In genomic region chr17:32928527-32929287, GRCh38 we compare ENCODE assay signal across 9 cellular contexts. TPM values are rescaled to one million over a fixed set of nuclear protein-coding genes. Genes with fewer than 3 reads are reported as not detected.
DNase-seq lines count a peak whose midpoint lies in the region; FAIRE-seq and TF ChIP-seq lines count a peak whose summit lies in the region.
"Had no signal": no experiment of that assay in that cellular context is flagged by ENCODE, and none has a peak within 500 bp of the region (broad histone marks: within the 10 kb centered on the region; RNA-seq: fewer than 3 reads in every experiment).

No MANE protein-coding gene starts in this region.

- no peak for FAIRE-seq in keratinocyte (lab: Jason Lieb, UNC)

- H3K36me3 Mint-ChIP-seq in activated T-helper 1 cell treated with anti-CD3 and anti-CD28 coated beads, Interleukin-12 subunit alpha, Interleukin-12 subunit beta, Interleukin-2, Interleukin-4 antibody, amounts not matched to agents 30 ng/mL and 10 ng/mL and 1 ng/mL, durations not matched to agents 14 hours and 24 hours and 36 hours (ENCODE audit: low read depth) = no peaks in the 10 kb centered on the region
- H3K36me3 Mint-ChIP-seq: activated naive CD8-positive, alpha-beta T cell treated with anti-CD3 and anti-CD28 coated beads, Interleukin-2, amount 10 ng/mL, durations not matched to agents 7 days and 5 days had no signal

- intact Hi-C loops in activated T-helper 1 cell treated with anti-CD3 and anti-CD28 coated beads, Interleukin-12 subunit alpha, Interleukin-12 subunit beta, Interleukin-2, Interleukin-4 antibody, amounts not matched to agents 30 ng/mL and 10 ng/mL and 1 ng/mL, durations not matched to agents 14 hours and 24 hours and 36 hours (cut with micrococcal nuclease) = no loop called here

- H3K36me3 ChIP-seq in HUES64 (ENCODE audit: insufficient read depth, low read length) (peaks cover 24% of the 10 kb centered on the region), brain microvascular endothelial cell (replicated peaks) (peaks cover 15% of the 10 kb centered on the region), keratinocyte (ENCODE audit: control insufficient read depth in 2 of 2, extremely low read depth in 1 of 2, insufficient read depth in 2 of 2, low read length in 2 of 2) (peaks cover 2 to 5% of the 10 kb centered on the region in 2 experiments)

- H3K27me3 ChIP-seq in HUES64 (ENCODE audit: insufficient read depth, low read length) = peaks cover 11% of the 10 kb centered on the region; the same call in 1 of the 2 replicates
- H3K27me3 ChIP-seq in brain microvascular endothelial cell (replicated peaks) = no peaks in the 10 kb centered on the region
- no peaks in the 10 kb centered on the region for H3K27me3 ChIP-seq in keratinocyte (ENCODE audit: control insufficient read depth, extremely low read depth, insufficient read depth, low read length)

- TF ChIP-seq CTCF in brain microvascular endothelial cell (IDR thresholded peaks at IDR 0.05; ENCODE audit: low read depth, low read length, missing control alignments) (no peak), keratinocyte (optimal IDR thresholded peaks at IDR 0.05 in 1 of 3, IDR thresholded peaks at IDR 0.05 in 1 of 3, conservative IDR thresholded peaks at IDR 0.05 in 1 of 3; ENCODE audit: extremely low read depth in 1 of 3, insufficient read depth in 2 of 3, low read length in 3 of 3) (no peak)

- H3K9me3 Mint-ChIP-seq in activated T-helper 1 cell treated with anti-CD3 and anti-CD28 coated beads, Interleukin-12 subunit alpha, Interleukin-12 subunit beta, Interleukin-2, Interleukin-4 antibody, amounts not matched to agents 30 ng/mL and 10 ng/mL and 1 ng/mL, durations not matched to agents 14 hours and 24 hours and 36 hours = no peaks in the 10 kb centered on the region
- H3K9me3 Mint-ChIP-seq: activated naive CD8-positive, alpha-beta T cell treated with anti-CD3 and anti-CD28 coated beads, Interleukin-2, amount 10 ng/mL, durations not matched to agents 7 days and 5 days had no signal

- no peaks in the 10 kb centered on the region for H3K9me1 ChIP-seq in keratinocyte (ENCODE audit: control insufficient read depth, extremely low read depth, insufficient read depth, low read length)

- peaks cover 12% of the 10 kb centered on the region for H3K4me1 ChIP-seq in HUES64 (ENCODE audit: insufficient read depth, low read length)
- peaks cover 20% of the 10 kb centered on the region for H3K4me1 ChIP-seq in keratinocyte (ENCODE audit: control insufficient read depth, extremely low read depth, insufficient read depth, low read length)

- peaks cover 41% of the 10 kb centered on the region for H3K27me3 Mint-ChIP-seq in activated T-helper 1 cell treated with anti-CD3 and anti-CD28 coated beads, Interleukin-12 subunit alpha, Interleukin-12 subunit beta, Interleukin-2, Interleukin-4 antibody, amounts not matched to agents 30 ng/mL and 10 ng/mL and 1 ng/mL, durations not matched to agents 14 hours and 24 hours and 36 hours (ENCODE audit: insufficient read depth)

- no peaks in the 10 kb centered on the region for H3K4me1 Mint-ChIP-seq in activated T-helper 1 cell treated with anti-CD3 and anti-CD28 coated beads, Interleukin-12 subunit alpha, Interleukin-12 subunit beta, Interleukin-2, Interleukin-4 antibody, amounts not matched to agents 30 ng/mL and 10 ng/mL and 1 ng/mL, durations not matched to agents 14 hours and 24 hours and 36 hours (ENCODE audit: low read depth)
- H3K4me1 Mint-ChIP-seq: activated naive CD8-positive, alpha-beta T cell treated with anti-CD3 and anti-CD28 coated beads, Interleukin-2, amount 10 ng/mL, durations not matched to agents 7 days and 5 days had no signal

- H3K4me3 Mint-ChIP-seq in activated T-helper 1 cell treated with anti-CD3 and anti-CD28 coated beads, Interleukin-12 subunit alpha, Interleukin-12 subunit beta, Interleukin-2, Interleukin-4 antibody, amounts not matched to agents 30 ng/mL and 10 ng/mL and 1 ng/mL, durations not matched to agents 14 hours and 24 hours and 36 hours = no peak overlapping the region
- H3K4me3 Mint-ChIP-seq: activated naive CD8-positive, alpha-beta T cell treated with anti-CD3 and anti-CD28 coated beads, Interleukin-2, amount 10 ng/mL, durations not matched to agents 7 days and 5 days had no signal

- H3K4me3 ChIP-seq in HUES64 (ENCODE audit: low read length) (peak overlapping the region; percentile 60), brain microvascular endothelial cell (ENCODE audit: low read depth, low read length) (peak overlapping the region; percentile 69), keratinocyte (ENCODE audit: control insufficient read depth in 2 of 3, extremely low read depth in 1 of 3, insufficient read depth in 2 of 3, low read depth in 1 of 3, low read length in 3 of 3) (peak overlapping the region; percentile 49 to 70 (median 63))

- in situ Hi-C loops in brain microvascular endothelial cell (cut with HindIII; ENCODE audit: low pct_ligation_motif_present, low sequenced_read_pairs) = no loop called here

- peak overlapping the region; percentile 84 for H3K4me2 ChIP-seq in keratinocyte (ENCODE audit: control insufficient read depth, extremely low read depth, insufficient read depth, low read depth, low read length)

- WGBS in HUES64 = 28% methylated on average over 16 of the region's 16 CpGs

- H3K27ac ChIP-seq in HUES64 (ENCODE audit: low read depth, low read length) (peak overlapping the region; percentile 21; the same call in 1 of the 2 replicates), brain microvascular endothelial cell (peak overlapping the region; percentile 31), keratinocyte (ENCODE audit: control insufficient read depth, insufficient read depth, low read length) (no peak overlapping the region), substantia nigra (ENCODE audit: low read depth, low read length, poor library complexity, severe bottlenecking) (peak overlapping the region; percentile 98)

- H2AFZ ChIP-seq in keratinocyte (ENCODE audit: control insufficient read depth, low read length) = peak overlapping the region; percentile 88

- dilution Hi-C loops in keratinocyte (cut with MboI; ENCODE audit: extremely low pct_ligation_motif_present, low sequenced_read_pairs) = no loop called here

- H3K79me2 ChIP-seq in keratinocyte (ENCODE audit: control insufficient read depth, insufficient read depth, low read length) = no peaks in the 10 kb centered on the region

- DNase-seq in brain microvascular endothelial cell (no peak), keratinocyte (ENCODE audit: low read depth, low spot score) (no peak), substantia nigra (lab: John Stamatoyannopoulos, UW) (no peak), NCI-H2196 treated with DMSO at 0.1 percent for 48 hours (lab: John Stamatoyannopoulos, UW; ENCODE audit: unreplicated experiment) (no peak)
- no peak for DNase-seq in stimulated activated CD4-positive, alpha-beta T cell treated with anti-CD3 and anti-CD28 coated beads, Interleukin-4, amount 100 ng/mL, for 24 hours
- no peak for DNase-seq in activated T-helper 1 cell treated with anti-CD3 and anti-CD28 coated beads, Interleukin-12 subunit alpha, Interleukin-12 subunit beta, Interleukin-2, Interleukin-4 antibody, amounts not matched to agents 30 ng/mL and 10 ng/mL and 1 ng/mL, durations not matched to agents 14 hours and 24 hours and 36 hours (ENCODE audit: low spot score)
- DNase-seq in stimulated activated CD4-positive, alpha-beta T cell treated with anti-CD3 and anti-CD28 coated beads, Interleukin-2, amount 100 ng/mL, for 24 hours = no peak

- H4K20me1 ChIP-seq in keratinocyte (ENCODE audit: control insufficient read depth, extremely low read depth, insufficient read depth, low read length) = no peaks in the 10 kb centered on the region

- no peaks in the 10 kb centered on the region for H3K9me3 ChIP-seq in HUES64 (ENCODE audit: insufficient read depth, low read depth, low read length)
- H3K9me3 ChIP-seq in keratinocyte (ENCODE audit: control insufficient read depth, low read depth, low read length) = no peaks in the 10 kb centered on the region

- H3K27ac Mint-ChIP-seq in activated T-helper 1 cell treated with anti-CD3 and anti-CD28 coated beads, Interleukin-12 subunit alpha, Interleukin-12 subunit beta, Interleukin-2, Interleukin-4 antibody, amounts not matched to agents 30 ng/mL and 10 ng/mL and 1 ng/mL, durations not matched to agents 14 hours and 24 hours and 36 hours = no peak overlapping the region
- H3K27ac Mint-ChIP-seq: activated naive CD8-positive, alpha-beta T cell treated with anti-CD3 and anti-CD28 coated beads, Interleukin-2, amount 10 ng/mL, durations not matched to agents 7 days and 5 days had no signal

- H3K9ac ChIP-seq in HUES64 (ENCODE audit: low read depth, low read length) (peak overlapping the region; percentile 85), keratinocyte (ENCODE audit: control insufficient read depth, extremely low read depth, insufficient read depth, low read length) (peak overlapping the region; percentile 76)

RNA-seq across cellular contexts. Expression of gene TMEM98, which starts 0.8 kb away (rescaled TPM):
- 84.3 TPM for polyA plus RNA-seq in HUES64 (2013, experiment 1 of 2)
- 91.4 TPM for polyA plus RNA-seq in HUES64 (2013, experiment 2 of 2)
- polyA plus RNA-seq in keratinocyte = 66.8 to 93.6 TPM (median 83.4 TPM) in 3 replicates
- polyA plus RNA-seq in keratinocyte (2011; ENCODE audit: low read depth) = 3.9 TPM
- 71.3 and 96.3 TPM in 2 replicates for polyA plus RNA-seq in keratinocyte (2011; cell fraction: cytosol; rRNA removed)
- 82.1 and 100 TPM in 2 replicates for polyA plus RNA-seq in keratinocyte (2011; cell fraction: nucleus; rRNA removed)
- polyA plus RNA-seq in keratinocyte (2012; ENCODE audit: low replicate concordance) = 10.9 and 43.1 TPM in 2 replicates
- 55.1 to 118 TPM (median 103 TPM) in 3 replicates for polyA minus RNA-seq in keratinocyte
- 71.7 TPM for polyA minus RNA-seq in keratinocyte (2011; cell fraction: cytosol; rRNA and poly(A)+ RNA removed)
- polyA minus RNA-seq in keratinocyte (2011; cell fraction: nucleus; rRNA and poly(A)+ RNA removed) = 26.1 and 46.0 TPM in 2 replicates
- total RNA-seq in activated T-helper 1 cell treated with anti-CD3 and anti-CD28 coated beads, Interleukin-12 subunit alpha, Interleukin-12 subunit beta, Interleukin-2, Interleukin-4 antibody, amounts not matched to agents 30 ng/mL and 10 ng/mL and 1 ng/mL, durations not matched to agents 14 hours and 24 hours and 36 hours = 0.57 and 1.0 TPM in 2 replicates
- total RNA-seq: activated naive CD8-positive, alpha-beta T cell treated with anti-CD3 and anti-CD28 coated beads, Interleukin-2, amount 10 ng/mL, durations not matched to agents 7 days and 5 days had no signal

RNA-seq across cellular contexts. Expression of gene MYO1D, which starts 51.8 kb away (rescaled TPM):
- 14.0 TPM for polyA plus RNA-seq in HUES64 (2013, experiment 1 of 2)
- polyA plus RNA-seq in HUES64 (2013, experiment 2 of 2) = 11.7 TPM
- 29.9 to 51.2 TPM (median 33.7 TPM) in 3 replicates for polyA plus RNA-seq in keratinocyte
- 42.4 TPM for polyA plus RNA-seq in keratinocyte (2011; ENCODE audit: low read depth)
- polyA plus RNA-seq in keratinocyte (2011; cell fraction: cytosol; rRNA removed) = 40.7 and 67.2 TPM in 2 replicates
- polyA plus RNA-seq in keratinocyte (2011; cell fraction: nucleus; rRNA removed) = 61.5 and 70.9 TPM in 2 replicates
- polyA plus RNA-seq in keratinocyte (2012; ENCODE audit: low replicate concordance) = 35.7 and 37.8 TPM in 2 replicates
- 58.4 to 79.1 TPM (median 69.4 TPM) in 3 replicates for polyA minus RNA-seq in keratinocyte
- 53.9 TPM for polyA minus RNA-seq in keratinocyte (2011; cell fraction: cytosol; rRNA and poly(A)+ RNA removed)
- polyA minus RNA-seq in keratinocyte (2011; cell fraction: nucleus; rRNA and poly(A)+ RNA removed) = 68.4 and 110 TPM in 2 replicates
- 12.1 and 13.2 TPM in 2 replicates for total RNA-seq in activated T-helper 1 cell treated with anti-CD3 and anti-CD28 coated beads, Interleukin-12 subunit alpha, Interleukin-12 subunit beta, Interleukin-2, Interleukin-4 antibody, amounts not matched to agents 30 ng/mL and 10 ng/mL and 1 ng/mL, durations not matched to agents 14 hours and 24 hours and 36 hours
